Comparison of ENCODE assay signal across 14 cellular contexts in the genomic region with DNA sequence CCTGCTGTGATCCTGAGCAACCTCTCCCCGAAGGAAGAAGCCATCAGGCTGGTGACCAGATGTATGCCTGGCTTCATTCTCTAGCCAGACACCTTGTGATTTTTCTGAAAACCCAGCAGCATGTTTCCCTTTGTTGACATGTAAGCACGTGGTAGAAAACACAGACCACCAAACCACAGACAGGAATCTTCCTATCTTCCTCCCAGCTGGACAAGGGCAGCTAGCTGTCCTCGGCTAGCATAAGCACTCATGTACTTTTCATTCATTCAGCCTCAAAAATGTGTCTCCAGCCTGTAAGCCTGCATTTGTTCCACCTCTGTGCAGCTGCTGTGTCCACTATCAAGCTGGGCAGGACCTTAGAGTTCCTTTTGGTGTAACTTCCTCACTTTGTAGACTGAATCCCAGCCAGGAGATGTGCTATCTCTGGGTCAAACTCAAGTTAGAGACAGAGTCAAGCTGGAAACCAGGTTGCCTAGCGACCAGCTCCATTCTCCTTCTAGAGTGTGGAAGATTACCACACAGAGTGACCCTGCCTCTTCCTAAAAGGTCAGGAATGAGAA. TPM values are rescaled to one million over a fixed set of nuclear protein-coding genes. Genes with fewer than 3 reads are reported as not detected.
DNase-seq lines count a peak whose midpoint lies in the region; ATAC-seq and TF ChIP-seq lines count a peak whose summit lies in the region.
"Had no signal": no experiment of that assay in that cellular context is flagged by ENCODE, and none has a peak within 500 bp of the region (broad histone marks: within the 10 kb centered on the region; RNA-seq: fewer than 3 reads in every experiment).

No MANE protein-coding gene starts in this region.

- no peak overlapping the region for H3K27ac ChIP-seq in BLaER1 treated with 17β-estradiol and CSF1 and Interleukin-3, amounts not matched to agents 10 nM and 100 nM
- H3K27ac ChIP-seq in left ventricle myocardium inferior (replicated peaks) (peak overlapping the region; percentile 46), trophoblast cell (ENCODE audit: low read depth, low read length) (peak overlapping the region; percentile 16)
- H3K27ac ChIP-seq: epithelial cell of prostate had no signal

- H3K9me3 ChIP-seq in BLaER1 treated with 17β-estradiol and CSF1 and Interleukin-3, amounts not matched to agents 10 nM and 100 nM (replicated peaks in 1 of 11), result no peaks in the 10 kb centered on the region
- no peaks in the 10 kb centered on the region for H3K9me3 ChIP-seq in left ventricle myocardium inferior (replicated peaks)
- H3K9me3 ChIP-seq in trophoblast cell (ENCODE audit: insufficient read depth, low read depth, low read length), result no peaks in the 10 kb centered on the region

- peaks cover 11 to 21% (median 18%) of the 10 kb centered on the region in 11 experiments for H3K27me3 ChIP-seq in BLaER1 treated with 17β-estradiol and CSF1 and Interleukin-3, amounts not matched to agents 10 nM and 100 nM
- peaks cover 72% of the 10 kb centered on the region for H3K27me3 ChIP-seq in left ventricle myocardium inferior (ENCODE audit: low read depth)
- H3K27me3 ChIP-seq in trophoblast cell (ENCODE audit: insufficient read depth, low read length), result no peaks in the 10 kb centered on the region

- TF ChIP-seq CTCF in left ventricle myocardium inferior (IDR thresholded peaks at IDR 0.05; ENCODE audit: borderline replicate concordance) (no peak), GM10266 (IDR thresholded peaks at IDR 0.05; ENCODE audit: control insufficient read depth, insufficient read depth, low read depth, missing control alignments) (no peak)

- H2AFZ ChIP-seq in trophoblast cell (ENCODE audit: insufficient read depth, low read length, poor library complexity), result no peak overlapping the region

- H3K14ac ChIP-seq in trophoblast cell (ENCODE audit: low read length), result no peak overlapping the region

- H3K23ac ChIP-seq in trophoblast cell (ENCODE audit: low read length), result no peak overlapping the region

- ATAC-seq in GM19455 (IDR thresholded peaks at IDR 0.05; ENCODE audit: unreplicated experiment) (no peak), GM21360 (IDR thresholded peaks at IDR 0.05; ENCODE audit: unreplicated experiment) (no peak)

- WGBS in trophoblast cell (ENCODE audit: extremely low coverage, insufficient coverage, insufficient read length), result no CpG with 5 or more reads among the region's 4 CpGs

- H3K4me2 ChIP-seq in BLaER1 treated with 17β-estradiol and CSF1 and Interleukin-3, amounts not matched to agents 10 nM and 100 nM, result peak overlapping the region in 9 of 11 experiments; percentile 9 to 63 (median 43); a peak in 15 of 22 replicates
- H3K4me2 ChIP-seq in trophoblast cell (ENCODE audit: low read length), result no peak overlapping the region

- peak overlapping the region; percentile 11 for H2BK120ac ChIP-seq in trophoblast cell (ENCODE audit: insufficient read depth, low read length, poor library complexity)

- H3K4me3 ChIP-seq in BLaER1 treated with 17β-estradiol and CSF1 and Interleukin-3, amounts not matched to agents 10 nM and 100 nM, result no peak overlapping the region
- H3K4me3 ChIP-seq in left ventricle myocardium inferior, result no peak overlapping the region
- no peak overlapping the region for H3K4me3 ChIP-seq in trophoblast cell (ENCODE audit: low read depth, low read length)

- H2BK12ac ChIP-seq in trophoblast cell (ENCODE audit: low read length), result peak overlapping the region; percentile 15

- no peak overlapping the region for H2AK5ac ChIP-seq in trophoblast cell (ENCODE audit: low read length)

- H3K9ac ChIP-seq in BLaER1 treated with 17β-estradiol and CSF1 and Interleukin-3, amounts not matched to agents 10 nM and 100 nM, result no peak overlapping the region
- no peak overlapping the region for H3K9ac ChIP-seq in trophoblast cell (ENCODE audit: low read length)

- intact Hi-C loops in left ventricle myocardium inferior (cut with micrococcal nuclease), result no loop called here

- H4K20me1 ChIP-seq in BLaER1 treated with 17β-estradiol and CSF1 and Interleukin-3, amounts not matched to agents 10 nM and 100 nM, result peaks cover 0 to 6% (median 0%) of the 10 kb centered on the region in 11 experiments; a peak in 1 of 22 replicates

- peaks cover 0 to 16% (median 12%) of the 10 kb centered on the region in 10 experiments; a peak in 17 of 20 replicates for H3K4me1 ChIP-seq in BLaER1 treated with 17β-estradiol and CSF1 and Interleukin-3, amounts not matched to agents 10 nM and 100 nM
- H3K4me1 ChIP-seq in left ventricle myocardium inferior (peaks cover 12% of the 10 kb centered on the region), trophoblast cell (ENCODE audit: control insufficient read depth in 1 of 2, insufficient read depth in 2 of 2, low read length in 2 of 2) (peaks cover 23 to 24% of the 10 kb centered on the region in 2 experiments)

- no peak overlapping the region for H2BK5ac ChIP-seq in trophoblast cell (ENCODE audit: low read depth, low read length, poor library complexity)

- DNase-seq in amniotic epithelial cell (ENCODE audit: low read depth) (peak; percentile 77), left ventricle myocardium inferior (peak; percentile 36), trophoblast cell (peak in 1 of 2 donors; percentile 13), T-helper 1 cell (no peak), GM10266 (ENCODE audit: extremely low spot score) (no peak)
- DNase-seq: activated CD4-positive, alpha-beta T cell treated with anti-CD3 and anti-CD28 coated beads, Interleukin-2, amount 10 ng/mL, durations not matched to agents 7 days and 5 days; NCI-H1105 treated with DMSO at 0.1 percent for 48 hours; nucleus accumbens; SW 1271 had no signal

- peak overlapping the region; percentile 76 for H4K91ac ChIP-seq in trophoblast cell (ENCODE audit: low read depth, low read length)

- no peak overlapping the region for H3K18ac ChIP-seq in trophoblast cell (ENCODE audit: low read length)

- no peaks in the 10 kb centered on the region for H3K79me2 ChIP-seq in trophoblast cell (ENCODE audit: control insufficient read depth, insufficient read depth, low read length, poor library complexity)

- H4K8ac ChIP-seq in trophoblast cell (ENCODE audit: low read depth, low read length), result no peak overlapping the region

- H3K79me1 ChIP-seq in trophoblast cell (ENCODE audit: low read length), result peaks cover 10% of the 10 kb centered on the region

- H4K12ac ChIP-seq in trophoblast cell (ENCODE audit: low read depth, low read length), result no peak overlapping the region

- H3K36me3 ChIP-seq in BLaER1 treated with 17β-estradiol and CSF1 and Interleukin-3, amounts not matched to agents 10 nM and 100 nM, result no peaks in the 10 kb centered on the region
- no peaks in the 10 kb centered on the region for H3K36me3 ChIP-seq in left ventricle myocardium inferior
- H3K36me3 ChIP-seq in trophoblast cell (ENCODE audit: control insufficient read depth in 1 of 2, insufficient read depth in 2 of 2, low read length in 2 of 2), result no peaks in the 10 kb centered on the region

- no peak overlapping the region for H3K4ac ChIP-seq in trophoblast cell (ENCODE audit: low read depth, low read length)

RNA-seq across cellular contexts. Expression of gene CLMP, which starts 7.2 kb away (rescaled TPM):
- total RNA-seq in left ventricle myocardium inferior, result 3.4 TPM
- polyA plus RNA-seq in trophoblast cell (2013), result 52.0 and 56.1 TPM in 2 replicates
- total RNA-seq: B cell had no signal

Comparison
In these comparisons a context has a peak if more than half of its experiments do, and no peak if none do; other contexts are left out.
1. H3K27ac ChIP-seq: peak in left ventricle myocardium inferior (single experiment) and trophoblast cell (single experiment); none in BLaER1 treated with 17β-estradiol and CSF1 and Interleukin-3, amounts not matched to agents 10 nM and 100 nM (0 of 11).
2. DNase-seq: peak in amniotic epithelial cell (single experiment) and left ventricle myocardium inferior (single experiment); none in T-helper 1 cell (0 of 5) and GM10266 (single experiment).